In the genomic region with DNA sequence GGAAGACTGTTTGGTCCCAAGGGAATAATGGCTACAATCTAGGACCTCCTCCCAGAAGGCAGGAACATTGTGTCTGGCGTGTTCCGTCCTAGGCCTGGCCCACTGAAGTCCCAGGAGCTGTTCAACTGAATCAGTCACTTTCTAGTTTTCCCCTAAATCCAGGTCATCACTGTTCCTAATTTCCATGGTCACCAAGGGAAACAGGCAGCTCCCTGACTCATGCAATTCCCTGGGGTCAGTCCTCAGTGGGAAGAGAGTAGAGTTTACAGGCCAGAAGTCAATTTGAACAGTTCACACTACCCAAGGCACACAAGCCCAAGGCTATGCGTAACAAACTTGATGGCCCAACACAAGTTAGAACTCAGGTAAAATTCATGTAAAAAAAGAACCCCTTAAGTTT, we compare ENCODE assay signal across 1 cellular context.
A peak's percentile ranks its signal among the peaks of the same experiment; 100 is the strongest.
TF ChIP-seq lines count a peak whose summit lies in the region.

No MANE protein-coding gene starts in this region.

TF ChIP-seq in HepG2, 621 proteins besides CTCF, POLR2A, EP300 and RAD21:
- TF ChIP-seq RBM22 (optimal IDR thresholded peaks at IDR 0.05; ENCODE audit: low read length) = peak; percentile 38
- no peak for TF ChIP-seq TRIM24 (CRISPR knock-in tag; IDR thresholded peaks at IDR 0.05)
- no peak for TF ChIP-seq ZNF260 (CRISPR knock-in tag; IDR thresholded peaks at IDR 0.05; ENCODE audit: borderline replicate concordance, low read depth)
- no peak for TF ChIP-seq GABPB1 (CRISPR knock-in tag; IDR thresholded peaks at IDR 0.05)
- TF ChIP-seq GABPA (IDR thresholded peaks at IDR 0.05; ENCODE audit: low read depth, low read length) = no peak
- TF ChIP-seq GABPA (CRISPR knock-in tag; IDR thresholded peaks at IDR 0.05; ENCODE audit: low read depth) = no peak
- no peak for TF ChIP-seq TSC22D2 (CRISPR knock-in tag; IDR thresholded peaks at IDR 0.05; ENCODE audit: borderline replicate concordance)
- no peak for TF ChIP-seq ZNF350 (CRISPR knock-in tag; IDR thresholded peaks at IDR 0.05; ENCODE audit: borderline replicate concordance, low read depth)
- no peak for TF ChIP-seq ZFYVE20 (CRISPR knock-in tag; IDR thresholded peaks at IDR 0.05; ENCODE audit: borderline replicate concordance, low read depth)
- no peak for TF ChIP-seq ZNF792 (CRISPR knock-in tag; IDR thresholded peaks at IDR 0.05)
- TF ChIP-seq, protein P1, sequence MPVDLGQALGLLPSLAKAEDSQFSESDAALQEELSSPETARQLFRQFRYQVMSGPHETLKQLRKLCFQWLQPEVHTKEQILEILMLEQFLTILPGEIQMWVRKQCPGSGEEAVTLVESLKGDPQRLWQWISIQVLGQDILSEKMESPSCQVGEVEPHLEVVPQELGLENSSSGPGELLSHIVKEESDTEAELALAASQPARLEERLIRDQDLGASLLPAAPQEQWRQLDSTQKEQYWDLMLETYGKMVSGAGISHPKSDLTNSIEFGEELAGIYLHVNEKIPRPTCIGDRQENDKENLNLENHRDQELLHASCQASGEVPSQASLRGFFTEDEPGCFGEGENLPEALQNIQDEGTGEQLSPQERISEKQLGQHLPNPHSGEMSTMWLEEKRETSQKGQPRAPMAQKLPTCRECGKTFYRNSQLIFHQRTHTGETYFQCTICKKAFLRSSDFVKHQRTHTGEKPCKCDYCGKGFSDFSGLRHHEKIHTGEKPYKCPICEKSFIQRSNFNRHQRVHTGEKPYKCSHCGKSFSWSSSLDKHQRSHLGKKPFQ (CRISPR knock-in tag; IDR thresholded peaks at IDR 0.05; ENCODE audit: insufficient replicate concordance) = peak; percentile 71
- TF ChIP-seq U2AF2 (IDR thresholded peaks at IDR 0.05; ENCODE audit: low read depth, low read length) = no peak
- TF ChIP-seq, protein P2, sequence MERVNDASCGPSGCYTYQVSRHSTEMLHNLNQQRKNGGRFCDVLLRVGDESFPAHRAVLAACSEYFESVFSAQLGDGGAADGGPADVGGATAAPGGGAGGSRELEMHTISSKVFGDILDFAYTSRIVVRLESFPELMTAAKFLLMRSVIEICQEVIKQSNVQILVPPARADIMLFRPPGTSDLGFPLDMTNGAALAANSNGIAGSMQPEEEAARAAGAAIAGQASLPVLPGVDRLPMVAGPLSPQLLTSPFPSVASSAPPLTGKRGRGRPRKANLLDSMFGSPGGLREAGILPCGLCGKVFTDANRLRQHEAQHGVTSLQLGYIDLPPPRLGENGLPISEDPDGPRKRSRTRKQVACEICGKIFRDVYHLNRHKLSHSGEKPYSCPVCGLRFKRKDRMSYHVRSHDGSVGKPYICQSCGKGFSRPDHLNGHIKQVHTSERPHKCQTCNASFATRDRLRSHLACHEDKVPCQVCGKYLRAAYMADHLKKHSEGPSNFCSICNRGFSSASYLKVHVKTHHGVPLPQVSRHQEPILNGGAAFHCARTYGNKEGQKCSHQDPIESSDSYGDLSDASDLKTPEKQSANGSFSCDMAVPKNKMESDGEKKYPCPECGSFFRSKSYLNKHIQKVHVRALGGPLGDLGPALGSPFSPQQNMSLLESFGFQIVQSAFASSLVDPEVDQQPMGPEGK (CRISPR knock-in tag; IDR thresholded peaks at IDR 0.05) = no peak
- TF ChIP-seq, protein P3, sequence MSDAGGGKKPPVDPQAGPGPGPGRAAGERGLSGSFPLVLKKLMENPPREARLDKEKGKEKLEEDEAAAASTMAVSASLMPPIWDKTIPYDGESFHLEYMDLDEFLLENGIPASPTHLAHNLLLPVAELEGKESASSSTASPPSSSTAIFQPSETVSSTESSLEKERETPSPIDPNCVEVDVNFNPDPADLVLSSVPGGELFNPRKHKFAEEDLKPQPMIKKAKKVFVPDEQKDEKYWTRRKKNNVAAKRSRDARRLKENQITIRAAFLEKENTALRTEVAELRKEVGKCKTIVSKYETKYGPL (CRISPR knock-in tag; IDR thresholded peaks at IDR 0.05) = no peak
- no peak for TF ChIP-seq RBM39 (IDR thresholded peaks at IDR 0.05; ENCODE audit: low read depth, low read length, poor library complexity, severe bottlenecking)
- no peak for TF ChIP-seq REPIN1 (CRISPR knock-in tag; IDR thresholded peaks at IDR 0.05; ENCODE audit: borderline replicate concordance, low read depth)
